ENCODE assay signal across 8 cellular contexts in the genomic region with DNA sequence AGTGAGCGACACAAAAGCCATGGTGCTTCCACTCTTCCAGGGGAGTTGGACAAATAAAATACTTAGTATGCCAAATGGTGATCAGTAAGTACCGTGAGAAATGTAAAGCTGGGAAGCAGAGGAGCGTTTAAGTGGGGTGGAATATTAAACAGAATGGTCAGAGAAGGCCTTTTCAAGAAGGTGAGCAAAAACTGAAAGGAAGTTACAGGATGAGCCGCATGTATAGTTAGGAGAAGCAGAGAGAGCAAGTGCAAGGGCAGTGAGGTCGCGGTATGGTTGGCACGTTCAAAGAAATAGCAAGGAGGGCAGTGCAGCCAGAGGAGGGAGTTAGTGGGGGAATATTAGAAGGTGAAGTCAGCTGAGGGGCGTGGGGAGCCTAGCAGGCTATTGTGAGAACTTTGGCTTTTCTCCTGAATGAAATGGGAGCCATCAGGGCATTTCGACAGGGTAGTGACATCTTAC. TPM values are rescaled to one million over a fixed set of nuclear protein-coding genes. Genes with fewer than 3 reads are reported as not detected.
DNase-seq lines count a peak whose midpoint lies in the region; FAIRE-seq and TF ChIP-seq lines count a peak whose summit lies in the region.

No MANE protein-coding gene starts in this region.

- TF ChIP-seq CTCF in Peyer's patch (IDR thresholded peaks at IDR 0.05) = no peak
- TF ChIP-seq CTCF in epithelial cell of esophagus (IDR thresholded peaks at IDR 0.05; ENCODE audit: insufficient read depth, low read depth, low read length, missing control alignments) = no peak
- TF ChIP-seq CTCF in ovary (IDR thresholded peaks at IDR 0.05) = no peak

- 36 to 44% (median 41%) methylated on average over 9 of the region's 9 CpGs for WGBS in ovary, 3 donors

- H3K36me3 ChIP-seq in Peyer's patch = peaks cover 0 to 25% (median 0%) of the 10 kb centered on the region in 3 donors
- H3K36me3 ChIP-seq in ovary = no peaks in the 10 kb centered on the region

- DNase-seq in NCI-H2029 treated with DMSO at 0.1 percent for 48 hours (lab: John Stamatoyannopoulos, UW) (peak; percentile 65), NCI-H2029 (lab: John Stamatoyannopoulos, UW) (no peak), Peyer's patch (peak in 1 of 3 donors; percentile 27), epithelial cell of esophagus (ENCODE audit: low read depth) (no peak), ovary (no peak), GM12891 (ENCODE audit: insufficient read length, low spot score) (no peak), retina (no peak), SK-N-DZ (ENCODE audit: low spot score) (no peak)

- H3K4me1 ChIP-seq in Peyer's patch (peaks cover 8 to 45% (median 14%) of the 10 kb centered on the region in 4 donors), ovary (ENCODE audit: insufficient read depth) (peaks cover 20% of the 10 kb centered on the region)

- TF ChIP-seq EP300 in ovary (IDR thresholded peaks at IDR 0.05) = no peak

- TF ChIP-seq POLR2A in Peyer's patch (IDR thresholded peaks at IDR 0.05) (no peak), ovary (IDR thresholded peaks at IDR 0.05) (no peak), GM12891 (IDR thresholded peaks at IDR 0.05; ENCODE audit: low read depth, low read length) (no peak)

- H3K27me3 ChIP-seq in Peyer's patch (no peaks in the 10 kb centered on the region), ovary (no peaks in the 10 kb centered on the region)

- no peak for FAIRE-seq in GM12891 (lab: Jason Lieb, UNC)

- intact Hi-C loops in ovary (cut with DNase I) = no loop called here

- H3K27ac ChIP-seq in Peyer's patch (peak overlapping the region; percentile 92 to 98 (median 94)), ovary (peak overlapping the region; percentile 43 to 78)

- H3K9me3 ChIP-seq in Peyer's patch (no peaks in the 10 kb centered on the region), ovary (no peaks in the 10 kb centered on the region)

- H3K4me3 ChIP-seq in Peyer's patch = peak overlapping the region; percentile 81 to 98 (median 84)
- peak overlapping the region; percentile 90 for H3K4me3 ChIP-seq in epithelial cell of esophagus (ENCODE audit: low read length)
- peak overlapping the region; percentile 92 for H3K4me3 ChIP-seq in ovary

TF ChIP-seq in GM12891, 5 proteins besides CTCF, POLR2A, EP300 and RAD21:
- TF ChIP-seq POLR2AphosphoS5 (IDR thresholded peaks at IDR 0.05; ENCODE audit: low read depth, low read length) (no peak), SPI1 (IDR thresholded peaks at IDR 0.05; ENCODE audit: low read depth, low read length) (no peak), POU2F2 (IDR thresholded peaks at IDR 0.05; ENCODE audit: low read depth, low read length) (no peak), TAF1 (IDR thresholded peaks at IDR 0.05; ENCODE audit: low read depth, low read length) (no peak), PAX5 (IDR thresholded peaks at IDR 0.05; ENCODE audit: insufficient read depth, low read length, severe bottlenecking) (no peak)

RNA-seq across cellular contexts. Expression of a gene that starts 0.7 kb away (rescaled TPM):
- total RNA-seq in Peyer's patch (100 to 1,000 TPM in 2 of 4 donors, 10 to 100 TPM in 2; 87.5 to 218 (median 122) TPM), ovary (100 to 1,000 TPM in 1 of 7 donors, 10 to 100 TPM in 6; 46.1 to 108 (median 66.9) TPM)
- polyA plus RNA-seq in ovary = 10 to 100 TPM; 74.4 to 76.1 TPM
- polyA plus RNA-seq in GM12891 (2012; ENCODE audit: low read depth, missing spikeins) = 66.5 TPM
- polyA plus RNA-seq in SK-N-DZ (2014; cell fraction: cytosol; rRNA removed) = 240 and 241 TPM in 2 replicates
- polyA plus RNA-seq in SK-N-DZ (2014; cell fraction: nucleus; rRNA removed) = 211 and 230 TPM in 2 replicates

RNA-seq across cellular contexts. Expression of a gene that starts 4.2 kb away (rescaled TPM):
- total RNA-seq in Peyer's patch (100 to 1,000 TPM in 1 of 4 donors, 10 to 100 TPM in 3; 16.6 to 106 (median 38.6) TPM), ovary (10 to 100 TPM in 6 of 7 donors, 1 to 10 TPM in 1; 7.2 to 27.0 (median 16.2) TPM)
- 10 to 100 TPM in 1 of 2 donors, 1 to 10 TPM in 1; 8.5 to 12.7 TPM for polyA plus RNA-seq in ovary
- polyA plus RNA-seq in GM12891 (2012; ENCODE audit: low read depth, missing spikeins) = 25.5 TPM
- polyA plus RNA-seq in SK-N-DZ (2014; cell fraction: cytosol; rRNA removed) = 44.2 and 50.7 TPM in 2 replicates
- 90.6 and 137 TPM in 2 replicates for polyA plus RNA-seq in SK-N-DZ (2014; cell fraction: nucleus; rRNA removed)

RNA-seq across cellular contexts. Expression of a gene that starts 5.0 kb away (rescaled TPM):
- 10 to 100 TPM in 3 of 4 donors, 1 to 10 TPM in 1; 8.2 to 28.9 (median 22.2) TPM for total RNA-seq in Peyer's patch
- 10 to 100 TPM; 11.9 to 51.3 (median 33.9) TPM for total RNA-seq in ovary
- polyA plus RNA-seq in ovary = 10 to 100 TPM; 14.4 to 22.1 TPM
- polyA plus RNA-seq in GM12891 (2012; ENCODE audit: low read depth, missing spikeins) = 15.6 TPM
- polyA plus RNA-seq in SK-N-DZ (2014; cell fraction: cytosol; rRNA removed) = 87.4 and 102 TPM in 2 replicates
- polyA plus RNA-seq in SK-N-DZ (2014; cell fraction: nucleus; rRNA removed) = 61.8 and 91.4 TPM in 2 replicates

RNA-seq across cellular contexts. Expression of a gene that starts 17.4 kb away (rescaled TPM):
- total RNA-seq in Peyer's patch (10 to 100 TPM; 12.4 to 18.2 (median 15.7) TPM), ovary (10 to 100 TPM in 1 of 7 donors, 1 to 10 TPM in 6; 2.1 to 23.3 (median 7.3) TPM)
- 1 to 10 TPM; 1.1 to 6.2 TPM for polyA plus RNA-seq in ovary
- polyA plus RNA-seq in GM12891 (2012; ENCODE audit: low read depth, missing spikeins) = 1.6 TPM
- 5.1 and 7.1 TPM in 2 replicates for polyA plus RNA-seq in SK-N-DZ (2014; cell fraction: cytosol; rRNA removed)
- polyA plus RNA-seq in SK-N-DZ (2014; cell fraction: nucleus; rRNA removed) = 11.6 and 14.3 TPM in 2 replicates

RNA-seq across cellular contexts. Expression of a gene that starts 27.3 kb away (rescaled TPM):
- 10 to 100 TPM in 3 of 4 donors, 1 to 10 TPM in 1; 9.1 to 36.5 (median 32.0) TPM for total RNA-seq in Peyer's patch
- 10 to 100 TPM in 6 of 7 donors, 1 to 10 TPM in 1; 8.6 to 30.3 (median 20.9) TPM for total RNA-seq in ovary
- polyA plus RNA-seq in ovary = 10 to 100 TPM in 1 of 2 donors, 1 to 10 TPM in 1; 10.0 to 15.3 TPM
- 9.3 TPM for polyA plus RNA-seq in GM12891 (2012; ENCODE audit: low read depth, missing spikeins)
- 14.8 and 17.5 TPM in 2 replicates for polyA plus RNA-seq in SK-N-DZ (2014; cell fraction: cytosol; rRNA removed)
- polyA plus RNA-seq in SK-N-DZ (2014; cell fraction: nucleus; rRNA removed) = 23.9 and 60.9 TPM in 2 replicates
